1 cellular context compared by ENCODE assay signal in the genomic region with DNA sequence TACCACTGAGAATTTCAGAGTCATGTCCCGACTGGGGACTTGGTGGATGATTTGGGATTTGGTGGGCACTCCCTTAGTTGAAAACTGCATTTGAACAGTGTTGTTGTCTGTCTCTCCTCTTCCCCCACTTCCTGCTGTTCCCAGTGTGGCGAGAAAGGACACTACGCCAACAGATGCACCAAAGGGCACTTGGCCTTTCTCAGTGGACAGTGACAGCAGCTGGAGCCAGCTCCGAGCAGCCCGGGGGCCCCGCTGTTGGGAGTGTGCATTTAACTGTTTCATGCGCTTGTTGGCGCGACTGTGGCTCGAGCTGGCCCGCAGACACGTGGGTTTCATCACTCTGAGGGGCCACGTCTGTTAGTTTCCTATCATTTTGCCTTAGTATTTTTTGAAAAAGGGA.
TF ChIP-seq lines count a peak whose summit lies in the region.

No MANE protein-coding gene starts in this region.

TF ChIP-seq in K562, 482 proteins besides CTCF, POLR2A, EP300 and RAD21:
- TF ChIP-seq POLR2AphosphoS5 (IDR thresholded peaks at IDR 0.05; ENCODE audit: control insufficient read depth, insufficient read depth, low read depth, low read length) (0 out of 2 replicates have a peak, but pooled peaks have one; percentile 3), SUPT5H (IDR thresholded peaks at IDR 0.05) (0 out of 2 replicates have a peak, but pooled peaks have one; percentile 6), RBM22 (IDR thresholded peaks at IDR 0.05; ENCODE audit: low read depth, low read length, poor library complexity, severe bottlenecking) (peak; percentile 85), MYNN (IDR thresholded peaks at IDR 0.05) (peak; percentile 56; the same call in 1 of the 2 replicates), MYNN (CRISPR knock-in tag; IDR thresholded peaks at IDR 0.05) (no peak), POLR2AphosphoS2 (IDR thresholded peaks at IDR 0.05; ENCODE audit: low read length) (peak; percentile 73), ZEB2 (IDR thresholded peaks at IDR 0.05) (no peak), POLR2G (IDR thresholded peaks at IDR 0.05; ENCODE audit: low read depth, low read length) (peak; percentile 80), RBFOX2 (IDR thresholded peaks at IDR 0.05; ENCODE audit: low read depth, low read length) (peak; percentile 68), ZZZ3 (IDR thresholded peaks at IDR 0.05) (no peak)
- TF ChIP-seq, protein P1, sequence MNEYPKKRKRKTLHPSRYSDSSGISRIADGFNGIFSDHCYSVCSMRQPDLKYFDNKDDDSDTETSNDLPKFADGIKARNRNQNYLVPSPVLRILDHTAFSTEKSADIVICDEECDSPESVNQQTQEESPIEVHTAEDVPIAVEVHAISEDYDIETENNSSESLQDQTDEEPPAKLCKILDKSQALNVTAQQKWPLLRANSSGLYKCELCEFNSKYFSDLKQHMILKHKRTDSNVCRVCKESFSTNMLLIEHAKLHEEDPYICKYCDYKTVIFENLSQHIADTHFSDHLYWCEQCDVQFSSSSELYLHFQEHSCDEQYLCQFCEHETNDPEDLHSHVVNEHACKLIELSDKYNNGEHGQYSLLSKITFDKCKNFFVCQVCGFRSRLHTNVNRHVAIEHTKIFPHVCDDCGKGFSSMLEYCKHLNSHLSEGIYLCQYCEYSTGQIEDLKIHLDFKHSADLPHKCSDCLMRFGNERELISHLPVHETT (CRISPR knock-in tag; conservative IDR thresholded peaks at IDR 0.05 in 1 of 2, IDR thresholded peaks at IDR 0.05 in 1 of 2) = no peak
- TF ChIP-seq, protein P2, sequence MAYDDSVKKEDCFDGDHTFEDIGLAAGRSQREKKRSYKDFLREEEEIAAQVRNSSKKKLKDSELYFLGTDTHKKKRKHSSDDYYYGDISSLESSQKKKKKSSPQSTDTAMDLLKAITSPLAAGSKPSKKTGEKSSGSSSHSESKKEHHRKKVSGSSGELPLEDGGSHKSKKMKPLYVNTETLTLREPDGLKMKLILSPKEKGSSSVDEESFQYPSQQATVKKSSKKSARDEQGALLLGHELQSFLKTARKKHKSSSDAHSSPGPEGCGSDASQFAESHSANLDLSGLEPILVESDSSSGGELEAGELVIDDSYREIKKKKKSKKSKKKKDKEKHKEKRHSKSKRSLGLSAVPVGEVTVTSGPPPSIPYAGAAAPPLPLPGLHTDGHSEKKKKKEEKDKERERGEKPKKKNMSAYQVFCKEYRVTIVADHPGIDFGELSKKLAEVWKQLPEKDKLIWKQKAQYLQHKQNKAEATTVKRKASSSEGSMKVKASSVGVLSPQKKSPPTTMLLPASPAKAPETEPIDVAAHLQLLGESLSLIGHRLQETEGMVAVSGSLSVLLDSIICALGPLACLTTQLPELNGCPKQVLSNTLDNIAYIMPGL (CRISPR knock-in tag; IDR thresholded peaks at IDR 0.05) = no peak
- TF ChIP-seq, protein P3, sequence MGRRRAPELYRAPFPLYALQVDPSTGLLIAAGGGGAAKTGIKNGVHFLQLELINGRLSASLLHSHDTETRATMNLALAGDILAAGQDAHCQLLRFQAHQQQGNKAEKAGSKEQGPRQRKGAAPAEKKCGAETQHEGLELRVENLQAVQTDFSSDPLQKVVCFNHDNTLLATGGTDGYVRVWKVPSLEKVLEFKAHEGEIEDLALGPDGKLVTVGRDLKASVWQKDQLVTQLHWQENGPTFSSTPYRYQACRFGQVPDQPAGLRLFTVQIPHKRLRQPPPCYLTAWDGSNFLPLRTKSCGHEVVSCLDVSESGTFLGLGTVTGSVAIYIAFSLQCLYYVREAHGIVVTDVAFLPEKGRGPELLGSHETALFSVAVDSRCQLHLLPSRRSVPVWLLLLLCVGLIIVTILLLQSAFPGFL (CRISPR knock-in tag; IDR thresholded peaks at IDR 0.05) = no peak
